Comparison of ENCODE assay signal across 35 cellular contexts in the genomic region with DNA sequence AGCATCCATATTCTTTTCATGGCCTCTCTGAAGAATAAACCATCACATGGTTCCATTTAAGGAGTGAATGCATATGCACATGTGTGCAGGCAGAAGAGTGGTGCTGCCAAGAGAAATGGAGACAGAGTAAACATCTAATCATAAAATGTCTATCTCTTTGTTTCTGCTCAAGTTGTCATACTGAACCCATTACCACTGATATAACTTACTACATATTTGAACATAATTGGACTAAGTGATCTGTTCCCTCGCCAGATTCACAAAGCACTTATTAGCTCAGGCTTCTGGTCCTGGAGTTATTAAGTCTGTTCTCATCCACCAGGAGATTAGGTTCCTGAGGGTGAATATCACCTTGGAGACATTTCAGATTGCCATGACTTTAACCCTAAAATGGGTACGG.
"Had no signal": no experiment of that assay in that cellular context is flagged by ENCODE, and none has a peak within 500 bp of the region (broad histone marks: within the 10 kb centered on the region; RNA-seq: fewer than 3 reads in every experiment).

No MANE protein-coding gene starts in this region.

- DNase-seq: Karpas-422, Kasumi-1, KG1, MG63, MM.1S, MV-4-11, NCI-H1048, NCI-H1092, NCI-H1092 treated with DMSO at 0.1 percent for 48 hours, NCI-H1105, NCI-H1105 treated with DMSO at 0.1 percent for 48 hours, NCI-H1417, NCI-H1417 treated with DMSO at 0.1 percent for 48 hours, NCI-H1436, NCI-H1436 treated with DMSO at 0.1 percent for 48 hours, NCI-H146, NCI-H1694, NCI-H1694 treated with DMSO at 0.1 percent for 48 hours, NCI-H187, NCI-H187 treated with DMSO at 0.1 percent for 48 hours, NCI-H1930, NCI-H2029, NCI-H2029 treated with DMSO at 0.1 percent for 48 hours, NCI-H2081, NCI-H2081 treated with DMSO at 0.1 percent for 48 hours, NCI-H2107, NCI-H2171, NCI-H2171 treated with DMSO at 0.1 percent for 48 hours, NCI-H2227 treated with DMSO at 0.1 percent for 48 hours, NCI-H226, NCI-H345, NCI-H446, NCI-H446 treated with DMSO at 0.1 percent for 48 hours, NCI-H510A had no signal

- H3K9ac ChIP-seq: KMS-11 had no signal

- H3K4me2 ChIP-seq: KMS-11 had no signal

- H3K4me3 ChIP-seq: MG63 had no signal

- H3K27me3 ChIP-seq: MG63 had no signal

- H3K36me3 ChIP-seq: MG63 had no signal

- H3K27ac ChIP-seq: KMS-11 had no signal
